ENCODE assay signal across 21 cellular contexts in the genomic region with DNA sequence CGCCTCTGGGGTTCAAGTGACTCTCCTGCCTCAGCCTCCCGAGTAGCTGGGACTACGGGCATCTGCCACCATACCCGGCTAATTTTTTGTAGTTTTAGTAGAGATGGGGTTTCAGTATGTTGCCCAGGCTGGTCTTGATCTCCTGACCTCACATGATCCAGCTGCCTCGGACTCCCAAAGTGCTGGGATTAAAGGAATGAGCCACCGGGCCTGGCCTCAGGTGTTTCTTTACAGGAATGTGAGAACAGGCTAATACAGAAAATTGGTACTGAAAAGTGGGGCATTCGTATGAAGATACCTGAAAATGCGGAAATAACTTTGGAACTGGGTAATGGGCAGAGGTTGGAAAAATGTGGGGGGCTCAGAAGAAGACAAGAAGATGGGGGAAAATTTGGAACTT. TPM values are rescaled to one million over a fixed set of nuclear protein-coding genes. Genes with fewer than 3 reads are reported as not detected.
A peak's percentile ranks its signal among the peaks of the same experiment; 100 is the strongest.
DNase-seq lines count a peak whose midpoint lies in the region; ATAC-seq and TF ChIP-seq lines count a peak whose summit lies in the region.
"Had no signal": no experiment of that assay in that cellular context is flagged by ENCODE, and none has a peak within 500 bp of the region (broad histone marks: within the 10 kb centered on the region; RNA-seq: fewer than 3 reads in every experiment).

No MANE protein-coding gene starts in this region.

- no peak for DNase-seq in activated naive CD4-positive, alpha-beta T cell treated with Interleukin-2 at 50 U/mL for 16 hours
- DNase-seq in GM23338 (ENCODE audit: low spot score) (no peak), ecto neural progenitor cell (ENCODE audit: low spot score) (peak; percentile 29), neural crest cell (ENCODE audit: low read depth, low spot score) (no peak), iPS-NIHi7 (ENCODE audit: extremely low spot score) (no peak), neural progenitor cell (ENCODE audit: low spot score) (no peak)
- DNase-seq: Caco-2; CD4-positive, CD25-positive, alpha-beta regulatory T cell; CD8-positive, alpha-beta T cell; DMS153; DND-41; GOT3; HFFc6 had no signal

- H3K4me1 ChIP-seq in GM23338 (ENCODE audit: insufficient read depth), result peaks cover 47% of the 10 kb centered on the region
- H3K4me1 ChIP-seq in neural progenitor cell, result peaks cover 24% of the 10 kb centered on the region
- H3K4me1 ChIP-seq: Caco-2 had no signal

- peaks cover 7% of the 10 kb centered on the region for H3F3A ChIP-seq in GM23338 (replicated peaks; ENCODE audit: low read depth)
- H3F3A ChIP-seq in neural progenitor cell (ENCODE audit: low read depth), result peaks cover 14% of the 10 kb centered on the region

- H3K9ac ChIP-seq in neural progenitor cell, result no peak overlapping the region
- H3K9ac ChIP-seq: BLaER1 had no signal

- H3K4me2 ChIP-seq in GM23338 (peak overlapping the region; percentile 18), neural progenitor cell (no peak overlapping the region)
- H3K4me2 ChIP-seq: BLaER1 had no signal

- H2AFZ ChIP-seq in GM23338 (no peak overlapping the region), neural progenitor cell (replicated peaks) (no peak overlapping the region)

- no peak overlapping the region for H3K27ac ChIP-seq in GM23338 (ENCODE audit: low read depth)
- no peak overlapping the region for H3K27ac ChIP-seq in neural progenitor cell
- H3K27ac ChIP-seq: 22Rv1, BLaER1, C4-2B had no signal

- H3K4me1 Mint-ChIP-seq in activated naive CD4-positive, alpha-beta T cell treated with anti-CD3 and anti-CD28 coated beads, Interleukin-2, amount 50 U/mL, for 24 hours, result peaks cover 32% of the 10 kb centered on the region
- H3K4me1 Mint-ChIP-seq in GM23338 (peaks cover 72% of the 10 kb centered on the region), neural crest cell (peaks cover 23% of the 10 kb centered on the region), neural progenitor cell (peaks cover 32% of the 10 kb centered on the region)

- no peaks in the 10 kb centered on the region for H3K27me3 Mint-ChIP-seq in activated naive CD4-positive, alpha-beta T cell treated with anti-CD3 and anti-CD28 coated beads, Interleukin-2, amount 50 U/mL, for 24 hours
- H3K27me3 Mint-ChIP-seq in GM23338 (ENCODE audit: insufficient read depth, low read depth, poor library complexity), result peaks cover 16% of the 10 kb centered on the region
- peaks cover 40% of the 10 kb centered on the region for H3K27me3 Mint-ChIP-seq in neural crest cell (ENCODE audit: low read depth)
- peaks cover 20% of the 10 kb centered on the region for H3K27me3 Mint-ChIP-seq in neural progenitor cell (ENCODE audit: insufficient read depth, low read depth)

- H3K27me3 ChIP-seq in GM23338 (ENCODE audit: insufficient read depth) (no peaks in the 10 kb centered on the region), neural progenitor cell (peaks cover 30% of the 10 kb centered on the region)
- H3K27me3 ChIP-seq: BLaER1 had no signal

- TF ChIP-seq CTCF in GM23338 (conservative IDR thresholded peaks at IDR 0.05; ENCODE audit: low read depth in 2 of 2) (no peak), neural crest cell (conservative IDR thresholded peaks at IDR 0.05) (no peak), neural progenitor cell (IDR thresholded peaks at IDR 0.05) (no peak)

- peak overlapping the region; percentile 14 for H3K27ac Mint-ChIP-seq in activated naive CD4-positive, alpha-beta T cell treated with anti-CD3 and anti-CD28 coated beads, Interleukin-2, amount 50 U/mL, for 24 hours
- H3K27ac Mint-ChIP-seq in GM23338 (no peak overlapping the region), neural crest cell (ENCODE audit: unreplicated experiment) (no peak overlapping the region), neural progenitor cell (no peak overlapping the region)
- H3K27ac Mint-ChIP-seq: B cell; CD8-positive, alpha-beta T cell; HFFc6 had no signal

- H3K4me3 Mint-ChIP-seq in activated naive CD4-positive, alpha-beta T cell treated with anti-CD3 and anti-CD28 coated beads, Interleukin-2, amount 50 U/mL, for 24 hours, result no peak overlapping the region
- peak overlapping the region; percentile 1; the same call in 1 of the 3 replicates for H3K4me3 Mint-ChIP-seq in GM23338
- peak overlapping the region; percentile 22 for H3K4me3 Mint-ChIP-seq in neural crest cell
- no peak overlapping the region for H3K4me3 Mint-ChIP-seq in neural progenitor cell
- H3K4me3 Mint-ChIP-seq: B cell; CD8-positive, alpha-beta T cell; HFFc6 had no signal

- no peaks in the 10 kb centered on the region for H3K9me2 ChIP-seq in GM23338 (ENCODE audit: insufficient read depth)

- ATAC-seq in GM23338 (no peak), GM21423 (IDR thresholded peaks at IDR 0.05; ENCODE audit: unreplicated experiment) (no peak)
- ATAC-seq: CD8-positive, alpha-beta T cell had no signal

- no peaks in the 10 kb centered on the region for H3K9me3 Mint-ChIP-seq in activated naive CD4-positive, alpha-beta T cell treated with anti-CD3 and anti-CD28 coated beads, Interleukin-2, amount 50 U/mL, for 24 hours
- H3K9me3 Mint-ChIP-seq in GM23338 (peaks cover 4% of the 10 kb centered on the region), neural crest cell (peaks cover 4% of the 10 kb centered on the region), neural progenitor cell (no peaks in the 10 kb centered on the region)
- H3K9me3 Mint-ChIP-seq: CD4-positive, CD25-positive, alpha-beta regulatory T cell; CD8-positive, alpha-beta T cell; HFFc6 had no signal

- peaks cover 7% of the 10 kb centered on the region; the same call in 1 of the 2 replicates for H4K20me1 ChIP-seq in GM23338 (replicated peaks; ENCODE audit: insufficient read depth)
- peaks cover 16% of the 10 kb centered on the region for H4K20me1 ChIP-seq in neural progenitor cell (ENCODE audit: low read depth)

- peaks cover 20% of the 10 kb centered on the region for H3K79me2 ChIP-seq in GM23338 (replicated peaks; ENCODE audit: insufficient read depth)
- peaks cover 21% of the 10 kb centered on the region for H3K79me2 ChIP-seq in neural progenitor cell (ENCODE audit: low read depth)

- H3K36me3 Mint-ChIP-seq in activated naive CD4-positive, alpha-beta T cell treated with anti-CD3 and anti-CD28 coated beads, Interleukin-2, amount 50 U/mL, for 24 hours, result no peaks in the 10 kb centered on the region
- H3K36me3 Mint-ChIP-seq in GM23338 (ENCODE audit: low read depth) (peaks cover 16% of the 10 kb centered on the region), neural crest cell (ENCODE audit: low read depth) (peaks cover 4% of the 10 kb centered on the region), neural progenitor cell (peaks cover 2% of the 10 kb centered on the region)
- H3K36me3 Mint-ChIP-seq: CD4-positive, CD25-positive, alpha-beta regulatory T cell had no signal

- H3K9me3 ChIP-seq in neural progenitor cell (ENCODE audit: low read depth), result no peaks in the 10 kb centered on the region
- H3K9me3 ChIP-seq: BLaER1, Caco-2, HAP-1 had no signal

- H3K36me3 ChIP-seq in GM23338 (ENCODE audit: insufficient read depth) (0 out of 2 replicates have a peak, but pooled peaks cover 3% of the 10 kb centered on the region), neural progenitor cell (no peaks in the 10 kb centered on the region)

- H3K4me3 ChIP-seq in GM23338 (no peak overlapping the region), neural progenitor cell (no peak overlapping the region)
- H3K4me3 ChIP-seq: BLaER1, HAP-1 had no signal

TF ChIP-seq in GM23338, 12 proteins besides CTCF, POLR2A, EP300 and RAD21:
- TF ChIP-seq JUNB (IDR thresholded peaks at IDR 0.05; ENCODE audit: unreplicated experiment) (no peak), POLR2AphosphoS5 (IDR thresholded peaks at IDR 0.05; ENCODE audit: low read depth) (no peak), ZNF114 (CRISPR knock-in tag; IDR thresholded peaks at IDR 0.05) (no peak), EZH2 (IDR thresholded peaks at IDR 0.05; ENCODE audit: low read depth, unreplicated experiment) (no peak), NANOG (IDR thresholded peaks at IDR 0.05; ENCODE audit: borderline replicate concordance) (no peak), ETS1 (IDR thresholded peaks at IDR 0.05) (no peak), ZNF331 (CRISPR knock-in tag; IDR thresholded peaks at IDR 0.05; ENCODE audit: low read depth) (no peak), EZH2phosphoT487 (IDR thresholded peaks at IDR 0.05; ENCODE audit: unreplicated experiment) (no peak)
TF ChIP-seq in GM23338: peak in this region for 0.

RNA-seq across cellular contexts. Expression of gene CDC16, which starts 2.8 kb away (rescaled TPM):
- 84.2 and 86.1 TPM in 2 replicates for total RNA-seq in GM23338 (2014; rRNA removed; shearing (Covaris generic))
- polyA plus RNA-seq in GM23338 (2016; fragmentation: Nextera tagmentation; extraction: Ambion mirVana), result 91.3 and 95.9 TPM in 2 replicates
- total RNA-seq in neural crest cell (72.4 and 80.2 TPM in 2 replicates), neural progenitor cell (ENCODE audit: low replicate concordance) (53.1 and 69.6 TPM in 2 replicates)

RNA-seq across cellular contexts. Expression of gene UPF3A, which starts 49.5 kb away (rescaled TPM):
- total RNA-seq in GM23338 (2014; rRNA removed; shearing (Covaris generic)), result 45.0 and 57.2 TPM in 2 replicates
- polyA plus RNA-seq in GM23338 (2016; fragmentation: Nextera tagmentation; extraction: Ambion mirVana), result 174 and 177 TPM in 2 replicates
- total RNA-seq in neural crest cell (84.7 and 89.5 TPM in 2 replicates), neural progenitor cell (ENCODE audit: low replicate concordance) (60.1 and 74.4 TPM in 2 replicates)

RNA-seq across cellular contexts. Expression of gene CFAP97D2, which starts 52.8 kb away (rescaled TPM):
- not detected in 2 replicates for total RNA-seq in GM23338 (2014; rRNA removed; shearing (Covaris generic))
- polyA plus RNA-seq in GM23338 (2016; fragmentation: Nextera tagmentation; extraction: Ambion mirVana), result not detected in 2 replicates
- total RNA-seq in neural crest cell (not detected in 2 replicates), neural progenitor cell (ENCODE audit: low replicate concordance) (not detected in 2 replicates)
- total RNA-seq: Caco-2; CD4-positive, CD25-positive, alpha-beta regulatory T cell; HFFc6 had no signal
- polyA plus RNA-seq: AG04450 had no signal

Comparison
In these comparisons a context has a peak if more than half of its experiments do, and no peak if none do; other contexts are left out.
1. H3K4me3 Mint-ChIP-seq: peak in GM23338 (single experiment) and neural crest cell (single experiment); none in activated naive CD4-positive, alpha-beta T cell treated with anti-CD3 and anti-CD28 coated beads, Interleukin-2, amount 50 U/mL, for 24 hours (single experiment) and neural progenitor cell (single experiment).